24 cellular contexts compared by ENCODE assay signal in the genomic region with DNA sequence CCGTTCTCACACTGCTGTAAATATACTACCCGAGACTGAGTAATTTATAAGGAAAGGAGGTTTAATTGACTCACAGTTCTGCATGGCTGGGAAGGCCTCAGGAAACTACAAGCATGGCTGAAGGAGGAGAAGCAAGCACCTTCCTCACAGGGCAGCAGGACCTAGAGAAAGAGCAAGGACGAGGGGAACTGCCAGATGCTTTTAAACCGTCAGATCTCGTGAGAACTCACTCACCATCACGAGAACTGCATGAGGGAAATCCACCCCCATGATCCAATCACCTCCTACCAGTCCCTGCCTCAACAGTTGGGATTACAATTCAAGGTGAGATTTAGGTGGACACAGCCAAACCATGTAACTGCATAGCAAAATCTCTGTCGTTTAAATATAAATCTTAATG. TPM values are rescaled to one million over a fixed set of nuclear protein-coding genes. Genes with fewer than 3 reads are reported as not detected.
DNase-seq lines count a peak whose midpoint lies in the region; ATAC-seq, FAIRE-seq and TF ChIP-seq lines count a peak whose summit lies in the region.
"Had no signal": no experiment of that assay in that cellular context is flagged by ENCODE, and none has a peak within 500 bp of the region (broad histone marks: within the 10 kb centered on the region; RNA-seq: fewer than 3 reads in every experiment).

Gene EBLN1 (minus strand): TSS at position 174 of the 400 bp plus-strand sequence. CDS start 8,032 bp downstream, outside the sequence.

- H3K4me1 ChIP-seq in HepG2 (ENCODE audit: insufficient read depth, low read length) (no peaks in the 10 kb centered on the region), right lobe of liver (no peaks in the 10 kb centered on the region), neuronal stem cell (ENCODE audit: control insufficient read depth in 2 of 2, insufficient read depth in 1 of 2, low read depth in 1 of 2, low read length in 2 of 2) (peaks cover 0 to 8% of the 10 kb centered on the region in 2 donors)
- H3K4me1 ChIP-seq: BLaER1, HAP-1 had no signal

- POLR2A ChIA-PET in HepG2 (lab: Yijun Ruan, JAX), result no interaction called here

- H3K4ac ChIP-seq in neuronal stem cell (ENCODE audit: low read length), result no peak within 1 kb of the TSS

- in situ Hi-C loops in HepG2 (cut with HindIII; ENCODE audit: extremely low pct_ligation_motif_present, low pct_unique_long_range_greater_than_20kb), result no loop called here

- H3K9me3 ChIP-seq in HepG2 (ENCODE audit: low read length), result no peaks in the 10 kb centered on the region
- H3K9me3 ChIP-seq in right lobe of liver, result no peaks in the 10 kb centered on the region
- no peaks in the 10 kb centered on the region for H3K9me3 ChIP-seq in neuronal stem cell (replicated peaks in 1 of 2; ENCODE audit: control insufficient read depth in 2 of 2, insufficient read depth in 1 of 2, low read depth in 1 of 2, low read length in 2 of 2)
- H3K9me3 ChIP-seq: HAP-1 had no signal

- H3K4me2 ChIP-seq in HepG2 (ENCODE audit: low read depth, low read length) (no peak within 1 kb of the TSS), neuronal stem cell (ENCODE audit: insufficient read depth, low read length, poor library complexity, severe bottlenecking) (no peak within 1 kb of the TSS)
- H3K4me2 ChIP-seq: BLaER1 had no signal

- no peaks in the 10 kb centered on the region for H3K36me3 ChIP-seq in HepG2 (replicated peaks in 1 of 2; ENCODE audit: control insufficient read depth in 1 of 2, insufficient read depth in 2 of 2, low read length in 2 of 2)
- no peaks in the 10 kb centered on the region for H3K36me3 ChIP-seq in right lobe of liver
- no peaks in the 10 kb centered on the region for H3K36me3 ChIP-seq in neuronal stem cell (replicated peaks in 1 of 2; ENCODE audit: control insufficient read depth in 2 of 2, insufficient read depth in 2 of 2, low read length in 2 of 2)
- H3K36me3 ChIP-seq: BLaER1, HAP-1 had no signal

- H3K14ac ChIP-seq in neuronal stem cell (ENCODE audit: low read length), result no peak within 1 kb of the TSS

- no peak within 1 kb of the TSS for H4K8ac ChIP-seq in neuronal stem cell (ENCODE audit: low read depth, low read length)

- TF ChIP-seq RAD21 in HepG2 (CRISPR knock-in tag; IDR thresholded peaks at IDR 0.05), result no peak

- no peak within 1 kb of the TSS for H3K18ac ChIP-seq in neuronal stem cell (ENCODE audit: low read length)

- no peak for DNase-seq in HepG2 (ENCODE audit: low spot score)
- no peak for DNase-seq in right lobe of liver
- peak; percentile 33 for DNase-seq in kidney tubule cell (ENCODE audit: low spot score)
- no peak for DNase-seq in neuronal stem cell (ENCODE audit: low spot score)
- DNase-seq in NCI-H1092 (lab: John Stamatoyannopoulos, UW), result no peak
- DNase-seq in midbrain (lab: John Stamatoyannopoulos, UW), result no peak
- no peak for DNase-seq in activated CD4-positive, alpha-beta T cell treated with anti-CD3 and anti-CD28 coated beads for 1 hour
- DNase-seq: CD4-positive, alpha-beta memory T cell; DMS153; DMS79; GDM1; GOT3; IMR-90; KBM-7 had no signal

- H3K9ac ChIP-seq in HepG2 (ENCODE audit: insufficient read depth, low read depth, low read length), result no peak within 1 kb of the TSS
- H3K9ac ChIP-seq in neuronal stem cell (ENCODE audit: low read depth, low read length, poor library complexity), result no peak within 1 kb of the TSS
- H3K9ac ChIP-seq: BLaER1 had no signal

- H2BK15ac ChIP-seq in neuronal stem cell (ENCODE audit: low read length), result no peak within 1 kb of the TSS

- H2AFZ ChIP-seq in HepG2 (ENCODE audit: low read length) (no peak within 1 kb of the TSS), neuronal stem cell (ENCODE audit: low read length) (no peak within 1 kb of the TSS)

- no peaks in the 10 kb centered on the region for H3K79me1 ChIP-seq in neuronal stem cell (ENCODE audit: low read depth, low read length)

- no peak for TF ChIP-seq CTCF in HepG2 (CRISPR knock-in tag; IDR thresholded peaks at IDR 0.05)
- no peak for TF ChIP-seq CTCF in right lobe of liver (IDR thresholded peaks at IDR 0.05)

- H4K20me1 ChIP-seq in HepG2 (ENCODE audit: insufficient read depth, low read length), result no peaks in the 10 kb centered on the region
- H4K20me1 ChIP-seq: BLaER1 had no signal

- no peaks in the 10 kb centered on the region for H3K79me2 ChIP-seq in HepG2 (ENCODE audit: insufficient read depth, low read length)

- under 1% methylated on average over 7 of the region's 7 CpGs for WGBS in HepG2 (ENCODE audit: low lambda C conversion rate)
- 65% methylated on average over 4 of the region's 7 CpGs for WGBS in right lobe of liver (ENCODE audit: insufficient coverage, low coverage, low lambda C conversion rate, missing lambda C conversion rate)
- no CpG with 5 or more reads among the region's 7 CpGs for WGBS in neuronal stem cell (ENCODE audit: extremely low coverage in 2 of 2, insufficient read length in 2 of 2, insufficient replicate concordance in 1 of 2), 2 donors

- intact Hi-C loops in HepG2 (cut with micrococcal nuclease; ENCODE audit: unreplicated experiment), result no loop called here
- intact Hi-C loops in right lobe of liver (cut with DNase I), result no loop called here

- TF ChIP-seq EP300 in HepG2 (IDR thresholded peaks at IDR 0.05; ENCODE audit: low read depth in 2 of 2, low read length in 2 of 2) (no peak), HepG2 (CRISPR knock-in tag; IDR thresholded peaks at IDR 0.05; ENCODE audit: borderline replicate concordance) (no peak)

- ATAC-seq in HepG2 (no peak), right lobe of liver (no peak)

- no peak within 1 kb of the TSS for H2BK12ac ChIP-seq in neuronal stem cell (ENCODE audit: low read length)

- no TSS peak for BruUV-seq in HepG2 (replicated peaks; lab: Mats Ljungman, UMichigan)

- H3K23ac ChIP-seq in neuronal stem cell (ENCODE audit: low read depth, low read length, poor library complexity), result no peak within 1 kb of the TSS

- no peak within 1 kb of the TSS for H4K91ac ChIP-seq in neuronal stem cell (ENCODE audit: low read depth, low read length, poor library complexity)

- H3K27ac ChIP-seq in HepG2 (ENCODE audit: extremely low read length, insufficient read depth, low read length) (no peak within 1 kb of the TSS), right lobe of liver (no peak within 1 kb of the TSS), neuronal stem cell (replicated peaks; ENCODE audit: low read length) (peak within 1 kb of the TSS; percentile 18)
- H3K27ac ChIP-seq: 22Rv1, BLaER1, HL-60 had no signal

- H3K27me3 ChIP-seq in HepG2 (ENCODE audit: control insufficient read depth in 1 of 2, insufficient read depth in 2 of 2, low read length in 2 of 2), result no peaks in the 10 kb centered on the region
- no peaks in the 10 kb centered on the region for H3K27me3 ChIP-seq in right lobe of liver
- H3K27me3 ChIP-seq in neuronal stem cell (ENCODE audit: control insufficient read depth in 3 of 3, insufficient read depth in 3 of 3, low read depth in 1 of 3, low read length in 3 of 3), result no peaks in the 10 kb centered on the region
- H3K27me3 ChIP-seq: BLaER1 had no signal

- no peak for FAIRE-seq in HepG2 (lab: Jason Lieb, UNC)
- FAIRE-seq: GM12892, GM18507 had no signal

- CTCF ChIA-PET in HepG2 (lab: Yijun Ruan, JAX; ENCODE audit: low intra/inter-chr PET ratio, low total read pairs), result no interaction called here

- no peak within 1 kb of the TSS for H2AK5ac ChIP-seq in neuronal stem cell (ENCODE audit: low read depth, low read length)

- H2BK120ac ChIP-seq in neuronal stem cell (ENCODE audit: low read depth, low read length), result no peak within 1 kb of the TSS

- H3K4me3 ChIP-seq in HepG2 (replicated peaks in 1 of 3; ENCODE audit: insufficient read depth in 1 of 3, low read depth in 2 of 3, low read length in 3 of 3) (no peak within 1 kb of the TSS), right lobe of liver (no peak within 1 kb of the TSS), neuronal stem cell (ENCODE audit: low read length in 2 of 2) (no peak within 1 kb of the TSS)
- H3K4me3 ChIP-seq: BLaER1, HAP-1 had no signal

- no peak for TF ChIP-seq POLR2A in HepG2 (IDR thresholded peaks at IDR 0.05; ENCODE audit: insufficient read depth in 1 of 2, low read depth in 2 of 2, low read length in 2 of 2)
- TF ChIP-seq POLR2A in right lobe of liver (IDR thresholded peaks at IDR 0.05), result no peak

- no peak within 1 kb of the TSS for H2BK5ac ChIP-seq in neuronal stem cell (ENCODE audit: low read length)

TF ChIP-seq in HepG2, 621 proteins besides CTCF, POLR2A, EP300 and RAD21:
- TF ChIP-seq NFKB2 (CRISPR knock-in tag; IDR thresholded peaks at IDR 0.05; ENCODE audit: borderline replicate concordance) (no peak), CHD2 (IDR thresholded peaks at IDR 0.05; ENCODE audit: low read depth, low read length) (peak; percentile 62; the same call in 1 of the 2 replicates)

RNA-seq across cellular contexts. Expression of gene EBLN1, which starts in this region (rescaled TPM):
- total RNA-seq in HepG2 (2016; rRNA removed; fragmentation: Illumina TruSeq; extraction: Trizol) (not detected in 2 replicates), right lobe of liver (not detected)
- not detected in 2 replicates for total RNA-seq in HepG2 (2016; cell fraction: cytosol; rRNA removed; fragmentation: Illumina TruSeq; extraction: Trizol; ENCODE audit: low read depth)
- total RNA-seq in HepG2 (2016; cell fraction: insoluble cytoplasmic fraction; rRNA removed; fragmentation: Illumina TruSeq; extraction: Trizol), result not detected in 2 replicates
- not detected in 2 replicates for total RNA-seq in HepG2 (2016; cell fraction: membrane; rRNA removed; fragmentation: Illumina TruSeq; extraction: Trizol)
- total RNA-seq in HepG2 (2016; cell fraction: nucleus; rRNA removed; fragmentation: Illumina TruSeq; extraction: Trizol), result not detected in 2 replicates
- polyA plus RNA-seq in HepG2 (2011; rRNA removed), result not detected in 2 replicates
- not detected in 2 replicates for polyA plus RNA-seq in HepG2 (2011; cell fraction: cytosol; rRNA removed)
- not detected in 2 replicates for polyA plus RNA-seq in HepG2 (2011; cell fraction: nucleus; rRNA removed)
- polyA plus RNA-seq in HepG2 (2012), result not detected in 2 replicates
- polyA plus RNA-seq in HepG2 (2016; cell fraction: cytosol; fragmentation: Illumina TruSeq; extraction: Trizol; ENCODE audit: low read depth), result not detected in 2 replicates
- not detected in 2 replicates for polyA plus RNA-seq in HepG2 (2016; cell fraction: insoluble cytoplasmic fraction; fragmentation: Illumina TruSeq; extraction: Trizol; ENCODE audit: low read depth)
- not detected in 2 replicates for polyA plus RNA-seq in HepG2 (2016; cell fraction: membrane; fragmentation: Illumina TruSeq; extraction: Trizol; ENCODE audit: low read depth)
- polyA plus RNA-seq in HepG2 (2016; cell fraction: nucleus; fragmentation: Illumina TruSeq; extraction: Trizol; ENCODE audit: insufficient read depth, low read depth), result not detected in 2 replicates
- not detected in 2 replicates for polyA minus RNA-seq in HepG2 (2011; rRNA and poly(A)+ RNA removed; ENCODE audit: low replicate concordance)
- polyA minus RNA-seq in HepG2 (2011; cell fraction: cytosol; rRNA and poly(A)+ RNA removed), result not detected in 2 replicates
- not detected in 2 replicates for polyA minus RNA-seq in HepG2 (2011; cell fraction: nucleus; rRNA and poly(A)+ RNA removed)
- not detected for polyA plus RNA-seq in neuronal stem cell (2013, experiment 1 of 2)
- polyA plus RNA-seq in neuronal stem cell (2013, experiment 2 of 2), result not detected
- total RNA-seq: A673; CD4-positive, alpha-beta memory T cell; Daoy; IMR-90 had no signal
- polyA plus RNA-seq: AG04450; CD14-positive monocyte; CD4-positive, alpha-beta memory T cell; IMR-90 had no signal
